Comparison of ENCODE assay signal across 31 cellular contexts in genomic region chr1:56167596-56167995, GRCh38.
"Had no signal": no experiment of that assay in that cellular context is flagged by ENCODE, and none has a peak within 500 bp of the region (broad histone marks: within the 10 kb centered on the region; RNA-seq: fewer than 3 reads in every experiment).

No MANE protein-coding gene starts in this region.

- H3K4me3 ChIP-seq: left ventricle myocardium inferior, lung, mucosa of descending colon, pancreas, prostate gland, skin epidermis, stomach, thyroid gland, transverse colon, upper lobe of right lung had no signal

- H3K27ac Mint-ChIP-seq: immature natural killer cell; naive thymus-derived CD4-positive, alpha-beta T cell; natural killer cell treated with Interleukin-12 subunit alpha and Interleukin-12 subunit beta and Interleukin-15 and Interleukin-18, amount 100 ng/mL, for 72 hours; stimulated activated naive B cell treated with anti-CD40 and anti-IgM and Interleukin-4, amounts not matched to agents 10 μg/mL and 1 μg/mL and 100 μg/mL, for 72 hours had no signal

- H3K27ac ChIP-seq: left ventricle myocardium inferior, pancreas, prostate gland, skin epidermis, stomach, testis, thyroid gland, transverse colon, upper lobe of right lung had no signal

- H3K4me1 ChIP-seq: pancreas, prostate gland, testis, transverse colon, upper lobe of right lung had no signal

- H3K4me3 Mint-ChIP-seq: immature natural killer cell; naive thymus-derived CD4-positive, alpha-beta T cell; natural killer cell treated with Interleukin-12 subunit alpha and Interleukin-12 subunit beta and Interleukin-15 and Interleukin-18, amount 100 ng/mL, for 72 hours; stimulated activated naive B cell treated with anti-CD40 and anti-IgM and Interleukin-4, amounts not matched to agents 10 μg/mL and 1 μg/mL and 100 μg/mL, for 72 hours had no signal

- H3K4me1 Mint-ChIP-seq: immature natural killer cell; naive thymus-derived CD4-positive, alpha-beta T cell; stimulated activated naive B cell treated with anti-CD40 and anti-IgM and Interleukin-4, amounts not matched to agents 10 μg/mL and 1 μg/mL and 100 μg/mL, for 72 hours had no signal

- H3K9me3 ChIP-seq: left ventricle myocardium inferior, mucosa of descending colon, pancreas, prostate gland, stomach, testis, thyroid gland, transverse colon, upper lobe of right lung had no signal

- H3K27me3 ChIP-seq: pancreas, stomach, testis, thyroid gland, transverse colon, upper lobe of right lung had no signal

- H3K36me3 Mint-ChIP-seq: immature natural killer cell; natural killer cell treated with Interleukin-12 subunit alpha and Interleukin-12 subunit beta and Interleukin-15 and Interleukin-18, amount 100 ng/mL, for 72 hours; stimulated activated naive B cell treated with anti-CD40 and anti-IgM and Interleukin-4, amounts not matched to agents 10 μg/mL and 1 μg/mL and 100 μg/mL, for 72 hours had no signal

- FAIRE-seq: islet of Langerhans, kidney, pancreas, urothelium cell line had no signal

- H3K36me3 ChIP-seq: left ventricle myocardium inferior, pancreas, prostate gland, stomach, thyroid gland, transverse colon, upper lobe of right lung had no signal

- DNase-seq: hippocampal formation; immature natural killer cell; kidney; left colon; left ventricle myocardium inferior; mesendoderm; midbrain; mucosa of descending colon; naive thymus-derived CD4-positive, alpha-beta T cell; nucleus accumbens; pancreas; posterior cingulate gyrus; retina; right cardiac atrium; stimulated activated CD4-positive, alpha-beta T cell treated with anti-CD3 and anti-CD28 coated beads, Interleukin-12 subunit alpha, Interleukin-12 subunit beta, amount 100 ng/mL, for 4 hours; stimulated activated CD4-positive, alpha-beta T cell treated with anti-CD3 and anti-CD28 coated beads, Interleukin-15, amount 100 ng/mL, for 24 hours; stimulated activated CD4-positive, alpha-beta T cell treated with anti-CD3 and anti-CD28 coated beads, Interleukin-2, amount 100 ng/mL, for 24 hours; stimulated activated CD4-positive, alpha-beta T cell treated with anti-CD3 and anti-CD28 coated beads, Interleukin-4, amount 100 ng/mL, for 1 hour; stimulated activated naive B cell treated with anti-CD40 and anti-IgM and Interleukin-4, amounts not matched to agents 10 μg/mL and 1 μg/mL and 100 μg/mL, for 72 hours; stimulated activated naive CD8-positive, alpha-beta T cell treated with anti-CD3 and anti-CD28 coated beads, Interleukin-15, Interleukin-2, amounts not matched to agents 100 U/mL and 50 U/mL, for 24 hours; stomach; testis; thyroid gland; transverse colon; upper lobe of right lung had no signal
